8 cellular contexts compared by ENCODE assay signal in the genomic region with DNA sequence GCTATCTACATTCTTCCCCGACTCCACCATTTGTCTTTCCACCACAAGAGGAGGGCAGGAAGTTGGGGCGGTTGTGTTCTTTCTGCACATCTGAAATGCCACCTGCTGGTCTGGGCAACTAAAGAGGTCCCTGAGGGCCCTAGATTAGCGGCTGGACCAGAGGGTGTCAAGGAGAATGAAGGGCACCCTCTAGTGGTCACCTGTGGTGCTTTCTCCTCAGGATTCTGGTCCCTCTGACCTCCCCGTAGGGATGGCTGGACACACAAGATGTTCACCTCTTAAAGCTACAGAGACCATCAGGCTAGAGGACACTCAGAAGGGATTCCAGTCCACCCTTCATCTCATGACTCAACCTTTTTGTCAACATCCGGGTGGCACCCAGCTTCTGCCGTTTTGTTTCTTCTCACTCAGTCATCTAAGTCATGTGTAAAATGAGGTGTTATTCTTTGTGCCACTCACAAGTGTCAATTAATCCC. TPM values are rescaled to one million over a fixed set of nuclear protein-coding genes. Genes with fewer than 3 reads are reported as not detected.
DNase-seq lines count a peak whose midpoint lies in the region; ATAC-seq and TF ChIP-seq lines count a peak whose summit lies in the region.

No MANE protein-coding gene starts in this region.

- TF ChIP-seq CTCF in breast epithelium (IDR thresholded peaks at IDR 0.05) (peak in 2 of 3 donors; percentile 17 to 59), lower leg skin (IDR thresholded peaks at IDR 0.05) (no peak), testis (IDR thresholded peaks at IDR 0.05) (peak in 2 of 3 experiments; percentile 33 to 49)

- ATAC-seq in HG03135 (IDR thresholded peaks at IDR 0.05; ENCODE audit: unreplicated experiment) = no peak

- TF ChIP-seq POLR2A in breast epithelium (IDR thresholded peaks at IDR 0.05) (no peak), lower leg skin (IDR thresholded peaks at IDR 0.05) (no peak), testis (IDR thresholded peaks at IDR 0.05) (no peak)

- H3K4me3 ChIP-seq in breast epithelium (no peak overlapping the region), lower leg skin (ENCODE audit: low read depth, poor library complexity, severe bottlenecking) (no peak overlapping the region), testis (no peak overlapping the region)

- H3K9me3 ChIP-seq in breast epithelium = no peaks in the 10 kb centered on the region
- H3K9me3 ChIP-seq in testis = no peaks in the 10 kb centered on the region

- intact Hi-C loops in breast epithelium (cut with DNase I; ENCODE audit: low total_unique reads) = no loop called here
- intact Hi-C loops in lower leg skin (cut with DNase I; ENCODE audit: low total_unique reads) = no loop called here
- intact Hi-C loops in testis (cut with DNase I; ENCODE audit: low total_unique reads) = no loop called here

- H3K27me3 ChIP-seq in breast epithelium (no peaks in the 10 kb centered on the region), testis (no peaks in the 10 kb centered on the region)

- H3K4me1 ChIP-seq in breast epithelium (no peaks in the 10 kb centered on the region), testis (no peaks in the 10 kb centered on the region)

- H3K36me3 ChIP-seq in breast epithelium (no peaks in the 10 kb centered on the region), testis (ENCODE audit: low read depth, missing control alignments) (no peaks in the 10 kb centered on the region)

- DNase-seq in activated gamma-delta T cell treated with Interleukin-2 at 50 U/mL for 16 hours (peak; percentile 47), activated gamma-delta T cell (lab: John Stamatoyannopoulos, UW) (no peak), HuH-7 (ENCODE audit: low spot score) (peak; percentile 58), SHP77 treated with DMSO at 0.1 percent for 48 hours (lab: John Stamatoyannopoulos, UW) (peak; percentile 85), breast epithelium (ENCODE audit: low spot score in 2 of 2) (peak in 1 of 2 donors; percentile 63), lower leg skin (ENCODE audit: low spot score in 2 of 2) (peak; percentile 27 to 89), testis (peak; percentile 73)

- H3K27ac ChIP-seq in breast epithelium = peak overlapping the region in 1 of 2 donors; percentile 17
- H3K27ac ChIP-seq in testis = no peak overlapping the region

- 37 to 45% methylated on average over 6 of the region's 6 CpGs for WGBS in lower leg skin, 2 donors
- WGBS in testis, 2 donors = 42 to 47% methylated on average over 6 of the region's 6 CpGs

RNA-seq across cellular contexts. Expression of gene SCIMP, which starts 2.9 kb away (rescaled TPM):
- total RNA-seq in breast epithelium (1 to 10 TPM; 1.3 to 5.6 (median 4.7) TPM), lower leg skin (under 1 TPM in 3 of 4 donors, not detected in 1; 0.46 to 0.97 (median 0.71) TPM), testis (under 1 TPM; 0.39 to 0.50 TPM)
- polyA plus RNA-seq in testis (ENCODE audit: insufficient read depth, low read depth, low replicate concordance) = 2.5 TPM

RNA-seq across cellular contexts. Expression of gene RABEP1, which starts 44.5 kb away (rescaled TPM):
- 10 to 100 TPM; 50.4 to 88.7 (median 73.7) TPM for total RNA-seq in breast epithelium
- 10 to 100 TPM; 16.5 to 27.4 (median 25.4) TPM for total RNA-seq in lower leg skin
- total RNA-seq in testis = 10 to 100 TPM; 33.1 to 47.4 TPM
- 23.2 TPM for polyA plus RNA-seq in testis (ENCODE audit: insufficient read depth, low read depth, low replicate concordance)

RNA-seq across cellular contexts. Expression of gene ZNF594, which starts 45.9 kb away (rescaled TPM):
- total RNA-seq in breast epithelium (10 to 100 TPM in 2 of 3 donors, 1 to 10 TPM in 1; 9.4 to 27.7 (median 22.6) TPM), lower leg skin (1 to 10 TPM; 2.4 to 5.0 (median 3.8) TPM), testis (10 to 100 TPM; 31.3 to 41.3 TPM)
- 5.8 TPM for polyA plus RNA-seq in testis (ENCODE audit: insufficient read depth, low read depth, low replicate concordance)

Comparison
In these comparisons a context has a peak if more than half of its experiments do, and no peak if none do; other contexts are left out.
1. CTCF ChIP-seq: peak in breast epithelium (2 of 3) and testis (2 of 3); none in lower leg skin (0 of 3).